17 cellular contexts compared by ENCODE assay signal in the genomic region with DNA sequence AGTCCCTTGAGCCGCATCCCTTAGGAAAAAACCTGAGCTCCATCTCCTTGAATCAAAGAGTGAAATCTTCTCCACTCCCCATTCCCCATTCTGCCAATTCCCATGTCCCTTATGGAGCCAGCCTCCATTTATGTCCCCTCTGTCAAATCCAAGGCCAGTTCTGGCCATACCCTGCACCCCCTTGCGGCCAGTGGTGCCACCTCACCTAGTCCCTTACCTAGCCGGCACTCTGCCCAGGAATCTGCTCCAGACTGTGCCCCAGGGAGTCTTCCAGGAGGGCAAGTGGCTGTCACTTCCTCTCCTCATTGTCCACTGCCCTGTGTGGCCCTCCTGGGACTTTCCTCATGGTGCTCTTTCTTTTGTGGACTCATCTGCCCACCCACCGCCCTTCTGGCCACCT.
A peak's percentile ranks its signal among the peaks of the same experiment; 100 is the strongest.
DNase-seq lines count a peak whose midpoint lies in the region; ATAC-seq and TF ChIP-seq lines count a peak whose summit lies in the region.
"Had no signal": no experiment of that assay in that cellular context is flagged by ENCODE, and none has a peak within 500 bp of the region (broad histone marks: within the 10 kb centered on the region; RNA-seq: fewer than 3 reads in every experiment).

No MANE protein-coding gene starts in this region.

- H2AK5ac ChIP-seq in neuronal stem cell (ENCODE audit: low read depth, low read length): no peak overlapping the region

- H3K4me2 ChIP-seq in SK-N-SH (no peak overlapping the region), neuronal stem cell (ENCODE audit: insufficient read depth, low read length, poor library complexity, severe bottlenecking) (no peak overlapping the region)

- peaks cover 0 to 12% of the 10 kb centered on the region in 2 experiments; a peak in 1 of 4 replicates for H3K4me1 ChIP-seq in SK-N-SH (ENCODE audit: control insufficient read depth in 1 of 2, insufficient read depth in 2 of 2, low read depth in 1 of 2, low read length in 1 of 2)
- no peaks in the 10 kb centered on the region for H3K4me1 ChIP-seq in SJCRH30
- no peaks in the 10 kb centered on the region for H3K4me1 ChIP-seq in neuronal stem cell (ENCODE audit: control insufficient read depth in 2 of 2, insufficient read depth in 1 of 2, low read depth in 1 of 2, low read length in 2 of 2)
- H3K4me1 ChIP-seq: sigmoid colon had no signal

- DNase-seq in SK-N-SH: no peak
- no peak for DNase-seq in HFFc6
- peak; percentile 4 to 6 for DNase-seq in SJCRH30
- no peak for DNase-seq in neuronal stem cell (ENCODE audit: low spot score)
- DNase-seq in stimulated activated CD4-positive, alpha-beta T cell treated with anti-CD3 and anti-CD28 coated beads, Interleukin-4, amount 100 ng/mL, for 1 hour: no peak
- DNase-seq in NCI-H2081 treated with DMSO at 0.1 percent for 48 hours (lab: John Stamatoyannopoulos, UW): no peak
- no peak for DNase-seq in T-helper 1 cell
- DNase-seq: activated CD4-positive, alpha-beta T cell treated with anti-CD3 and anti-CD28 coated beads for 1 hour; activated CD8-positive, alpha-beta memory T cell treated with anti-CD3 and anti-CD28 coated beads, Interleukin-2, amount 50 U/mL, for 4 hours; activated naive CD4-positive, alpha-beta T cell treated with anti-CD3 and anti-CD28 coated beads for 36 hours; GDM1; NCI-H1694; NCI-H446; ovary; sigmoid colon had no signal

- TF ChIP-seq CTCF in SK-N-SH (IDR thresholded peaks at IDR 0.05): no peak
- TF ChIP-seq CTCF in HFFc6 (IDR thresholded peaks at IDR 0.05): peak; percentile 45; the same call in 1 of the 2 replicates

- peak overlapping the region; percentile 76 for H3K23ac ChIP-seq in neuronal stem cell (ENCODE audit: low read depth, low read length, poor library complexity)

- no peaks in the 10 kb centered on the region for H3F3A ChIP-seq in SK-N-SH (replicated peaks; ENCODE audit: insufficient read depth)

- ATAC-seq in SK-N-SH treated with all-trans-retinoic acid at 6 μM for 48 hours: peak; percentile 45; the same call in 1 of the 3 replicates

- H3K14ac ChIP-seq in neuronal stem cell (ENCODE audit: low read length): no peak overlapping the region

- H3K9me3 ChIP-seq in SK-N-SH: no peaks in the 10 kb centered on the region
- H3K9me3 ChIP-seq in SJCRH30 (replicated peaks): no peaks in the 10 kb centered on the region
- H3K9me3 ChIP-seq in neuronal stem cell (replicated peaks in 1 of 2; ENCODE audit: control insufficient read depth in 2 of 2, insufficient read depth in 1 of 2, low read depth in 1 of 2, low read length in 2 of 2): no peaks in the 10 kb centered on the region
- H3K9me3 ChIP-seq: ovary, sigmoid colon had no signal

- H3K4me3 Mint-ChIP-seq in HFFc6: no peak overlapping the region
- H3K4me3 Mint-ChIP-seq: activated naive CD4-positive, alpha-beta T cell treated with anti-CD3 and anti-CD28 coated beads for 36 hours had no signal

- H2BK120ac ChIP-seq in neuronal stem cell (ENCODE audit: low read depth, low read length): no peak overlapping the region

- H3K4me1 Mint-ChIP-seq in HFFc6 (ENCODE audit: low read depth): peaks cover 7% of the 10 kb centered on the region; the same call in 1 of the 2 replicates

- H2AFZ ChIP-seq in SK-N-SH (ENCODE audit: low read depth) (no peak overlapping the region), neuronal stem cell (ENCODE audit: low read length) (no peak overlapping the region)

- no peaks in the 10 kb centered on the region for H3K79me2 ChIP-seq in SK-N-SH (ENCODE audit: insufficient read depth)

- H3K4ac ChIP-seq in neuronal stem cell (ENCODE audit: low read length): no peak overlapping the region

- no peak for TF ChIP-seq RAD21 in SK-N-SH (IDR thresholded peaks at IDR 0.05; ENCODE audit: low read length)

- no peaks in the 10 kb centered on the region for H4K20me1 ChIP-seq in SK-N-SH (ENCODE audit: insufficient read depth)

- 32% methylated on average over 4 of the region's 4 CpGs for WGBS in SK-N-SH (ENCODE audit: low lambda C conversion rate)
- no CpG with 5 or more reads among the region's 4 CpGs for WGBS in neuronal stem cell (ENCODE audit: extremely low coverage in 2 of 2, insufficient read length in 2 of 2, insufficient replicate concordance in 1 of 2), 2 donors

- H3K27me3 ChIP-seq in SK-N-SH (ENCODE audit: insufficient read depth) (no peaks in the 10 kb centered on the region), SJCRH30 (no peaks in the 10 kb centered on the region), neuronal stem cell (ENCODE audit: control insufficient read depth in 3 of 3, insufficient read depth in 3 of 3, low read depth in 1 of 3, low read length in 3 of 3) (no peaks in the 10 kb centered on the region)
- H3K27me3 ChIP-seq: ovary, sigmoid colon had no signal

- POLR2A ChIA-PET in SK-N-SH (lab: Yijun Ruan, JAX): no interaction called here

- H3K36me3 ChIP-seq in SK-N-SH (replicated peaks in 1 of 2; ENCODE audit: control insufficient read depth in 1 of 2, insufficient read depth in 2 of 2, low read length in 1 of 2): no peaks in the 10 kb centered on the region
- H3K36me3 ChIP-seq in SJCRH30: no peaks in the 10 kb centered on the region
- no peaks in the 10 kb centered on the region for H3K36me3 ChIP-seq in neuronal stem cell (replicated peaks in 1 of 2; ENCODE audit: control insufficient read depth in 2 of 2, insufficient read depth in 2 of 2, low read length in 2 of 2)
- H3K36me3 ChIP-seq: ovary, sigmoid colon had no signal

- no peak overlapping the region for H3K18ac ChIP-seq in neuronal stem cell (ENCODE audit: low read length)

- no peaks in the 10 kb centered on the region for H3K36me3 Mint-ChIP-seq in HFFc6 (ENCODE audit: low read depth)

- H3K79me1 ChIP-seq in neuronal stem cell (ENCODE audit: low read depth, low read length): no peaks in the 10 kb centered on the region

- CTCF ChIA-PET in SK-N-SH (lab: Yijun Ruan, JAX): interaction anchor here (1.1 to 3.4 kb wide), 2 partner anchors 20 to 173 kb away, joined by 3 to 13 read pairs; no protein-coding TSS in a partner anchor

- no peak overlapping the region for H2BK15ac ChIP-seq in neuronal stem cell (ENCODE audit: low read length)

- H4K91ac ChIP-seq in neuronal stem cell (ENCODE audit: low read depth, low read length, poor library complexity): no peak overlapping the region

- H3K27me3 Mint-ChIP-seq in HFFc6 (ENCODE audit: insufficient read depth): peaks cover 15% of the 10 kb centered on the region

- no peaks in the 10 kb centered on the region for H3K9me3 Mint-ChIP-seq in HFFc6
- H3K9me3 Mint-ChIP-seq: activated naive CD4-positive, alpha-beta T cell treated with anti-CD3 and anti-CD28 coated beads for 36 hours had no signal

- H3K27ac ChIP-seq in SK-N-SH (ENCODE audit: low read depth in 2 of 2, low read length in 1 of 2) (no peak overlapping the region), SJCRH30 (no peak overlapping the region), neuronal stem cell (replicated peaks; ENCODE audit: low read length) (no peak overlapping the region)
- H3K27ac ChIP-seq: ovary, RWPE1, sigmoid colon had no signal

- no peak overlapping the region for H4K8ac ChIP-seq in neuronal stem cell (ENCODE audit: low read depth, low read length)

- no peaks in the 10 kb centered on the region for H3K9me2 ChIP-seq in SK-N-SH

- no peak overlapping the region for H2BK12ac ChIP-seq in neuronal stem cell (ENCODE audit: low read length)

- H3K27ac Mint-ChIP-seq in HFFc6: no peak overlapping the region
- H3K27ac Mint-ChIP-seq: activated naive CD4-positive, alpha-beta T cell treated with anti-CD3 and anti-CD28 coated beads for 36 hours had no signal

- no peak overlapping the region for H3K4me3 ChIP-seq in SK-N-SH (ENCODE audit: low read depth in 2 of 2, low read length in 1 of 2)
- no peak overlapping the region for H3K4me3 ChIP-seq in SJCRH30
- peak overlapping the region in 1 of 2 donors; percentile 27 for H3K4me3 ChIP-seq in neuronal stem cell (ENCODE audit: low read length in 2 of 2)
- H3K4me3 ChIP-seq: ovary, sigmoid colon had no signal

- no peak for TF ChIP-seq EP300 in SK-N-SH (IDR thresholded peaks at IDR 0.05; ENCODE audit: borderline replicate concordance in 1 of 2, low read depth in 1 of 2, low read length in 1 of 2)

- no peak overlapping the region for H3K9ac ChIP-seq in SK-N-SH
- peak overlapping the region; percentile 77 for H3K9ac ChIP-seq in neuronal stem cell (ENCODE audit: low read depth, low read length, poor library complexity)

- no peak overlapping the region for H2BK5ac ChIP-seq in neuronal stem cell (ENCODE audit: low read length)

TF ChIP-seq in SK-N-SH treated with all-trans-retinoic acid at 6 μM for 48 hours, 23 proteins besides CTCF, POLR2A, EP300 and RAD21 (continues in another document):
- TF ChIP-seq ZNF565 (CRISPR knock-in tag; conservative IDR thresholded peaks at IDR 0.05; ENCODE audit: low read depth) (no peak), ZC3H10 (CRISPR knock-in tag; IDR thresholded peaks at IDR 0.05) (no peak)
- TF ChIP-seq, protein P1, sequence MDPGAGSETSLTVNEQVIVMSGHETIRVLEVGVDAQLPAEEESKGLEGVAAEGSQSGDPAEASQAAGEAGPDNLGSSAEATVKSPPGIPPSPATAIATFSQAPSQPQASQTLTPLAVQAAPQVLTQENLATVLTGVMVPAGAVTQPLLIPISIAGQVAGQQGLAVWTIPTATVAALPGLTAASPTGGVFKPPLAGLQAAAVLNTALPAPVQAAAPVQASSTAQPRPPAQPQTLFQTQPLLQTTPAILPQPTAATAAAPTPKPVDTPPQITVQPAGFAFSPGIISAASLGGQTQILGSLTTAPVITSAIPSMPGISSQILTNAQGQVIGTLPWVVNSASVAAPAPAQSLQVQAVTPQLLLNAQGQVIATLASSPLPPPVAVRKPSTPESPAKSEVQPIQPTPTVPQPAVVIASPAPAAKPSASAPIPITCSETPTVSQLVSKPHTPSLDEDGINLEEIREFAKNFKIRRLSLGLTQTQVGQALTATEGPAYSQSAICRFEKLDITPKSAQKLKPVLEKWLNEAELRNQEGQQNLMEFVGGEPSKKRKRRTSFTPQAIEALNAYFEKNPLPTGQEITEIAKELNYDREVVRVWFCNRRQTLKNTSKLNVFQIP (CRISPR knock-in tag; IDR thresholded peaks at IDR 0.05; ENCODE audit: borderline replicate concordance, low read depth): no peak

TF ChIP-seq in SK-N-SH, 30 proteins besides CTCF, POLR2A, EP300 and RAD21 (continues in another document):
- no peak for TF ChIP-seq RFX5 (IDR thresholded peaks at IDR 0.05; ENCODE audit: low read length)
- TF ChIP-seq, protein P2, sequence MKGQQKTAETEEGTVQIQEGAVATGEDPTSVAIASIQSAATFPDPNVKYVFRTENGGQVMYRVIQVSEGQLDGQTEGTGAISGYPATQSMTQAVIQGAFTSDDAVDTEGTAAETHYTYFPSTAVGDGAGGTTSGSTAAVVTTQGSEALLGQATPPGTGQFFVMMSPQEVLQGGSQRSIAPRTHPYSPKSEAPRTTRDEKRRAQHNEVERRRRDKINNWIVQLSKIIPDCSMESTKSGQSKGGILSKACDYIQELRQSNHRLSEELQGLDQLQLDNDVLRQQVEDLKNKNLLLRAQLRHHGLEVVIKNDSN (IDR thresholded peaks at IDR 0.05; ENCODE audit: borderline replicate concordance, low read depth): no peak
- TF ChIP-seq SMC3 (IDR thresholded peaks at IDR 0.05; ENCODE audit: low read depth, low read length): no peak
- no peak for TF ChIP-seq SIN3A (IDR thresholded peaks at IDR 0.05; ENCODE audit: borderline replicate concordance, low read depth, low read length)
- TF ChIP-seq CHD2 (IDR thresholded peaks at IDR 0.05; ENCODE audit: low read length, partially characterized antibody): no peak
- TF ChIP-seq POLR2AphosphoS5 (IDR thresholded peaks at IDR 0.05; ENCODE audit: low read depth, low read length): no peak

Comparison
In these comparisons a context has a peak if more than half of its experiments do, and no peak if none do; other contexts are left out.
1. DNase-seq: peak in SJCRH30 (2 of 2); none in SK-N-SH (single experiment), HFFc6 (single experiment), neuronal stem cell (single experiment), stimulated activated CD4-positive, alpha-beta T cell treated with anti-CD3 and anti-CD28 coated beads, Interleukin-4, amount 100 ng/mL, for 1 hour (single experiment), NCI-H2081 treated with DMSO at 0.1 percent for 48 hours (single experiment) and T-helper 1 cell (0 of 5).